In the genomic region with DNA sequence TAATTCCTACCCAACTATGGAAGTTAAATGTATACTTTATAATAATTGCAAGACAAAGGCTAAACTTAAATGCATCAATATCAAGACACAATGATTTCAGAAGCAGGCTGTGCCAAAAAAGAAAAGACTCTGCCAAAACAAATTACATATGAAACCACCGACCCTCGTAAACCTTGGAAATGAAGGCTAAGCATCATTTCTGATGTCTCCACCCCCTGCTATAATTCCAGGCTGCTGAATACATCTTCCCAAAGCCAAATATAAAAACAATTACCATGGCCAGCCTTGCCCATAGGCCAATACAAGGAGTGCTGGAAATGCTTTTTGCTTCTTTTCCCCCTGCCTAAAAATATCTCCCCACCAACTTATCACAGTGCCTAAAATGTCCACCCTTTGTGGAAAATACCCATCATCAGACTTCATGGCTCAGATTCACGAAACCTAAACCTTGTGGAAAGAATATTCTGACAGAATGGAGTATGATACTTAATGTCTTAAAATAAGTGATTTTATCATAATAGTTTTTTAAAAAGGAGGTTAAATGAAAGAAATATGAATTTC, we compare ENCODE assay signal across 19 cellular contexts. TPM values are rescaled to one million over a fixed set of nuclear protein-coding genes. Genes with fewer than 3 reads are reported as not detected.
DNase-seq lines count a peak whose midpoint lies in the region; ATAC-seq and TF ChIP-seq lines count a peak whose summit lies in the region.
"Had no signal": no experiment of that assay in that cellular context is flagged by ENCODE, and none has a peak within 500 bp of the region (broad histone marks: within the 10 kb centered on the region; RNA-seq: fewer than 3 reads in every experiment).

No MANE protein-coding gene starts in this region.

- intact Hi-C loops in left ventricle myocardium inferior (cut with micrococcal nuclease), result no loop called here
- intact Hi-C loops in Right ventricle myocardium inferior (cut with DNase I), result no loop called here

- no peak for DNase-seq in left ventricle myocardium inferior
- no peak for DNase-seq in Right ventricle myocardium inferior (ENCODE audit: missing footprints)
- peak; percentile 63 for DNase-seq in fibroblast of mammary gland (ENCODE audit: low read depth)
- DNase-seq in type B pancreatic cell (ENCODE audit: extremely low spot score, unreplicated experiment), result no peak
- DNase-seq in cerebellar nuclear complex (lab: John Stamatoyannopoulos, UW), result no peak
- DNase-seq: activated CD4-positive, alpha-beta T cell treated with anti-CD3 and anti-CD28 coated beads for 1 hour; kidney; mesendoderm; MV-4-11; stimulated activated naive B cell treated with anti-CD40 and anti-IgM and Interleukin-4, amounts not matched to agents 10 μg/mL and 1 μg/mL and 100 μg/mL, for 72 hours; T-helper 9 cell had no signal

- H3K27ac ChIP-seq in left ventricle myocardium inferior (replicated peaks) (peak overlapping the region; percentile 67), VCaP (peak overlapping the region; percentile 79)

- H3K4me1 Mint-ChIP-seq in type B pancreatic cell (ENCODE audit: unreplicated experiment), result peaks cover 4% of the 10 kb centered on the region
- H3K4me1 Mint-ChIP-seq: stimulated activated naive B cell treated with anti-CD40 and anti-IgM and Interleukin-4, amounts not matched to agents 10 μg/mL and 1 μg/mL and 100 μg/mL, for 72 hours had no signal

- peaks cover 67% of the 10 kb centered on the region for H3K4me1 ChIP-seq in left ventricle myocardium inferior

- no peaks in the 10 kb centered on the region for H3K27me3 Mint-ChIP-seq in type B pancreatic cell
- H3K27me3 Mint-ChIP-seq: progenitor cell of endocrine pancreas had no signal

- H3K27ac Mint-ChIP-seq in type B pancreatic cell, result no peak overlapping the region
- H3K27ac Mint-ChIP-seq: dendritic cell treated with granulocyte-macrophage colony-stimulating factor and Interleukin-4, amounts not matched to agents 40 ng/mL and 50 ng/mL, for 4 days; natural killer cell treated with Interleukin-12 subunit alpha and Interleukin-12 subunit beta and Interleukin-15 and Interleukin-18, amount 100 ng/mL, for 72 hours; progenitor cell of endocrine pancreas; stimulated activated naive B cell treated with anti-CD40 and anti-IgM and Interleukin-4, amounts not matched to agents 10 μg/mL and 1 μg/mL and 100 μg/mL, for 72 hours had no signal

- H3K9me3 ChIP-seq in left ventricle myocardium inferior (replicated peaks), result peaks cover 21% of the 10 kb centered on the region

- no peaks in the 10 kb centered on the region for H3K36me3 ChIP-seq in left ventricle myocardium inferior

- H3K9me3 Mint-ChIP-seq in type B pancreatic cell, result peaks cover 4% of the 10 kb centered on the region
- H3K9me3 Mint-ChIP-seq: dendritic cell treated with granulocyte-macrophage colony-stimulating factor and Interleukin-4, amounts not matched to agents 40 ng/mL and 50 ng/mL, for 4 days; natural killer cell treated with Interleukin-12 subunit alpha and Interleukin-12 subunit beta and Interleukin-15 and Interleukin-18, amount 100 ng/mL, for 72 hours had no signal

- TF ChIP-seq CTCF in left ventricle myocardium inferior (IDR thresholded peaks at IDR 0.05; ENCODE audit: borderline replicate concordance) (no peak), VCaP (conservative IDR thresholded peaks at IDR 0.05) (no peak), fibroblast of mammary gland (conservative IDR thresholded peaks at IDR 0.05; ENCODE audit: control insufficient read depth, insufficient read depth, low read depth, low read length) (no peak), type B pancreatic cell (conservative IDR thresholded peaks at IDR 0.05) (no peak)

- H3K36me3 Mint-ChIP-seq in type B pancreatic cell, result no peaks in the 10 kb centered on the region
- H3K36me3 Mint-ChIP-seq: natural killer cell treated with Interleukin-12 subunit alpha and Interleukin-12 subunit beta and Interleukin-15 and Interleukin-18, amount 100 ng/mL, for 72 hours; stimulated activated naive B cell treated with anti-CD40 and anti-IgM and Interleukin-4, amounts not matched to agents 10 μg/mL and 1 μg/mL and 100 μg/mL, for 72 hours had no signal

- H3K4me3 Mint-ChIP-seq in type B pancreatic cell, result no peak overlapping the region
- H3K4me3 Mint-ChIP-seq: dendritic cell treated with granulocyte-macrophage colony-stimulating factor and Interleukin-4, amounts not matched to agents 40 ng/mL and 50 ng/mL, for 4 days; natural killer cell treated with Interleukin-12 subunit alpha and Interleukin-12 subunit beta and Interleukin-15 and Interleukin-18, amount 100 ng/mL, for 72 hours; stimulated activated naive B cell treated with anti-CD40 and anti-IgM and Interleukin-4, amounts not matched to agents 10 μg/mL and 1 μg/mL and 100 μg/mL, for 72 hours had no signal

- no peaks in the 10 kb centered on the region for H3K27me3 ChIP-seq in left ventricle myocardium inferior (ENCODE audit: low read depth)

- no peak for ATAC-seq in Right ventricle myocardium inferior
- ATAC-seq in HG02973 (IDR thresholded peaks at IDR 0.05; ENCODE audit: unreplicated experiment), result no peak
- ATAC-seq in GM18519 (IDR thresholded peaks at IDR 0.05; ENCODE audit: low FRiP score, unreplicated experiment), result no peak
- ATAC-seq: HepG2; natural killer cell treated with Interleukin-12 subunit alpha and Interleukin-12 subunit beta and Interleukin-15 and Interleukin-18, amount 100 ng/mL, for 72 hours; stimulated activated naive B cell treated with anti-CD40 and anti-IgM and Interleukin-4, amounts not matched to agents 10 μg/mL and 1 μg/mL and 100 μg/mL, for 72 hours had no signal

- H3K4me3 ChIP-seq in left ventricle myocardium inferior, result no peak overlapping the region
- no peak overlapping the region for H3K4me3 ChIP-seq in fibroblast of mammary gland (ENCODE audit: control insufficient read depth, low read depth, low read length)

RNA-seq across cellular contexts. Expression of a gene that starts 37.4 kb away (rescaled TPM):
- total RNA-seq in left ventricle myocardium inferior (312 TPM), Right ventricle myocardium inferior (273 TPM), type B pancreatic cell (ENCODE audit: low replicate concordance) (4.6 and 6.9 TPM in 2 replicates)
- total RNA-seq: HepG2, NCI-H460 had no signal

Comparison
In these comparisons a context has a peak if more than half of its experiments do, and no peak if none do; other contexts are left out.
1. RNA of a gene that starts 37.4 kb away (total RNA-seq): 312 TPM in left ventricle myocardium inferior (single experiment) and 273 TPM in Right ventricle myocardium inferior (single experiment); 4.6 to 6.9 TPM in type B pancreatic cell; every median in the first group is over 10 times any median in the second.